In the genomic region with DNA sequence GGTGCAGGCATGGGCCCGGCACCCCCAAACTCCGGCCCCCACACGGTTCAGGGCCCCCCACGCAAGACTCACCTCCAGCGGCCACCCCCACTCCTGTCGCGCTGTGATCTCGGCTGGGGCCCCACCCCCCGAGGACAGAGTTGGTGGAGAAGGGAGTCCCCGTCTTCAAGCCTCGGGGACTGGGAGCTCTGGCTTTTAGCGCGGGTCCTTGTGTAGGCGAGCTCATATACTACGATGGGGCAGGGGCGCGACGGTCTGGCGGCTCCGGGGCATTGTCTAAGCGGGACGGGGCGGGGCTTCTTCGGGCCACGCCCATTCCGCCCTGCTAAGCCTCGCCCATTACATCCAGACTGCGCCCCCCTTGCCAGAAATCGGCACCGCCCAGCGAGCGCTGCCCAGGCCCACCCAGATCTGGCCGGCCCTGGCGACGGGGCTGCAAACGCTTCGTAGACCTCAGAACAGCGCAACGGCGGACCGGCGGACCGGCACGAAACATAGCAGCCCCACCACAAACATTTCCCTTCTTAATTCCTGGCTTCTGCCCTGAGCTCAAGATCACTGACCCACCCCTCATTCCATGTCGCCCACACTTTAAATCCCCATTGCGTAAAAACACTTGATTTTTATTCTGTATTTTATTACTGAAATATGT, we compare ENCODE assay signal across 8 cellular contexts. TPM values are rescaled to one million over a fixed set of nuclear protein-coding genes. Genes with fewer than 3 reads are reported as not detected.
DNase-seq lines count a peak whose midpoint lies in the region; ATAC-seq and TF ChIP-seq lines count a peak whose summit lies in the region.

No MANE protein-coding gene starts in this region.

- peaks cover 38% of the 10 kb centered on the region for H3K36me3 Mint-ChIP-seq in chondrocyte (ENCODE audit: low read depth)

- TF ChIP-seq POLR2A in spleen (IDR thresholded peaks at IDR 0.05) = no peak

- 3 to 10% (median 5%) methylated on average over 18 to 46 of the region's 46 CpGs for WGBS in spleen, 5 donors

- peaks cover 48 to 98% (median 89%) of the 10 kb centered on the region in 6 donors for H3K4me1 ChIP-seq in spleen

- no peaks in the 10 kb centered on the region for H3K9me3 ChIP-seq in spleen

- intact Hi-C loops in spleen (cut with DNase I; ENCODE audit: low total_unique reads) = loop anchor here (10.0 kb wide), 2 partner anchors 65 to 95 kb away; a partner anchor contains a TSS

- H3K4me3 ChIP-seq in spleen = peak overlapping the region; percentile 66 to 83 (median 79)

- TF ChIP-seq CTCF in chondrocyte (IDR thresholded peaks at IDR 0.05) (peak; percentile 9), spleen (IDR thresholded peaks at IDR 0.05 in 8 of 11, conservative IDR thresholded peaks at IDR 0.05 in 3 of 11) (peak in 2 of 11 experiments; percentile 10 to 37)

- peaks cover 47% of the 10 kb centered on the region for H3K4me1 Mint-ChIP-seq in chondrocyte (ENCODE audit: low read depth)

- H3K4me3 Mint-ChIP-seq in chondrocyte (ENCODE audit: unreplicated experiment) = peak overlapping the region; percentile 98

- no peaks in the 10 kb centered on the region for H3K27me3 ChIP-seq in spleen (replicated peaks in 1 of 7)

- H3K36me3 ChIP-seq in spleen = peaks cover 7 to 72% (median 40%) of the 10 kb centered on the region in 6 donors

- H3K27ac ChIP-seq in spleen = peak overlapping the region; percentile 79 to 99 (median 94)

- peak; percentile 94 for DNase-seq in AG20443 (ENCODE audit: low spot score)
- DNase-seq in NCI-H1930 (lab: John Stamatoyannopoulos, UW) = peak; percentile 65 to 70
- DNase-seq in chondrocyte (ENCODE audit: low spot score) = no peak
- peak; percentile 97 for DNase-seq in islet precursor cell
- DNase-seq in spleen = peak; percentile 94
- no peak for DNase-seq in COLO829 (ENCODE audit: low spot score)

- H3K27me3 Mint-ChIP-seq in chondrocyte (ENCODE audit: low read depth) = no peaks in the 10 kb centered on the region

- peak; percentile 27 for ATAC-seq in GM21423 (IDR thresholded peaks at IDR 0.05; ENCODE audit: unreplicated experiment)
- peak; percentile 31 to 45 for ATAC-seq in activated CD4-positive, CD25-positive, alpha-beta regulatory T cell treated with anti-CD3 and anti-CD28 coated beads, Interleukin-2, amount 50 U/mL, for 24 hours

- H3K9me3 Mint-ChIP-seq in chondrocyte (ENCODE audit: low read depth) = no peaks in the 10 kb centered on the region

- H3K27ac Mint-ChIP-seq in chondrocyte (ENCODE audit: unreplicated experiment) = peak overlapping the region; percentile 98

RNA-seq across cellular contexts. Expression of a gene that starts 1.0 kb away (rescaled TPM):
- total RNA-seq in chondrocyte = 66.4 to 99.6 TPM (median 95.7 TPM) in 3 replicates
- total RNA-seq in spleen = 100 to 1,000 TPM in 1 of 7 donors, 10 to 100 TPM in 6; 63.0 to 116 (median 72.3) TPM
- 10 to 100 TPM; 67.1 to 84.7 (median 81.0) TPM for polyA plus RNA-seq in spleen

RNA-seq across cellular contexts. Expression of a gene that starts 6.2 kb away (rescaled TPM):
- total RNA-seq in chondrocyte (256 to 328 TPM (median 317 TPM) in 3 replicates), spleen (100 to 1,000 TPM; 296 to 392 (median 326) TPM)
- polyA plus RNA-seq in spleen = 100 to 1,000 TPM; 321 to 447 (median 388) TPM

RNA-seq across cellular contexts. Expression of a gene that starts 6.9 kb away (rescaled TPM):
- total RNA-seq in chondrocyte = not detected in 3 replicates
- 10 to 100 TPM in 4 of 7 donors, 1 to 10 TPM in 3; 7.9 to 15.1 (median 10.6) TPM for total RNA-seq in spleen
- polyA plus RNA-seq in spleen = under 1 TPM; 0.46 to 0.61 (median 0.48) TPM

RNA-seq across cellular contexts. Expression of a gene that starts 8.6 kb away (rescaled TPM):
- total RNA-seq in chondrocyte (0.30 TPM in 1 of 3 replicates, not detected in the others), spleen (under 1 TPM in 2 of 7 donors, not detected in 5; 0.49 to 0.77 TPM)
- not detected for polyA plus RNA-seq in spleen

RNA-seq across cellular contexts. Expression of a gene that starts 9.7 kb away (rescaled TPM):
- total RNA-seq in chondrocyte = 8.4 to 17.4 TPM (median 9.4 TPM) in 3 replicates
- total RNA-seq in spleen = 10 to 100 TPM; 20.2 to 35.2 (median 27.6) TPM
- polyA plus RNA-seq in spleen = 10 to 100 TPM; 11.2 to 26.7 (median 23.1) TPM

Comparison
In these comparisons a context has a peak if more than half of its experiments do, and no peak if none do; other contexts are left out.
1. DNase-seq: peak in AG20443 (single experiment), NCI-H1930 (2 of 2), islet precursor cell (single experiment) and spleen (single experiment); none in chondrocyte (single experiment) and COLO829 (single experiment).